In the genomic region with DNA sequence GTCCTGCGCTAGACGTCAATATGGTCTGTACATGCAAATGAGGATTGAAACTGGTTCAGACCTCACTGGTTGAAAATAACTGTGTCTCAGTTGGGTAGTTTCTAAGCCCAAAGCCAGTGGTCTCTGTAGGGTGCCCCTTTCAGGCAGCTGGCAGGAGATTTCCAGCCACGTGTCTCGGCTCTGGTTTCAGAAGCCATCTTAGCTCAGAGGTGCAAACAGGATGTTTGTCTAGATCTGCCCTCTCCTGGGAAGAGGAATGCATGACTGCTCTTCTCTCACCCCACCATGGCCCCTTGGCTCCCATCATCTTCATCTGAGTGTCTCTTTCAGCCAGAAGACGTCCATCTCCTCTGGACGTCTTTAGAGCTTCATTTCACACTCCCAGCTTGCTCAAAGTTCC, we compare ENCODE assay signal across 8 cellular contexts. TPM values are rescaled to one million over a fixed set of nuclear protein-coding genes. Genes with fewer than 3 reads are reported as not detected.
A peak's percentile ranks its signal among the peaks of the same experiment; 100 is the strongest.
DNase-seq lines count a peak whose midpoint lies in the region; ATAC-seq, FAIRE-seq and TF ChIP-seq lines count a peak whose summit lies in the region.
"Not testable (repeated sequence)": the region's sequence is repeated elsewhere in the genome, so short reads cannot be mapped to it uniquely, and the experiment has no call there.

No MANE protein-coding gene starts in this region.

- CTCF ChIA-PET in Panc1 (lab: Charles Lee), result interaction anchor here (0.7 to 0.8 kb wide), 2 partner anchors 16 to 467 kb away, joined by 3 to 5 read pairs; no protein-coding TSS in a partner anchor
- CTCF ChIA-PET in activated CD8-positive, alpha-beta T cell treated with anti-CD3 and anti-CD28 coated beads for 36 hours (lab: Charles Lee), result interaction anchor here (0.9 to 3.1 kb wide), 5 partner anchors 14 to 22 kb away, joined by 3 to 18 read pairs (median 3); no protein-coding TSS in a partner anchor

- in situ Hi-C loops in Panc1 (cut with HindIII; ENCODE audit: low pct_unique_long_range_greater_than_20kb, low sequenced_read_pairs), result not testable (repeated sequence)

- H3K9me3 ChIP-seq in DND-41 (ENCODE audit: insufficient read depth, low read length, severe bottlenecking); Panc1 (ENCODE audit: control insufficient read depth, insufficient read depth, low read depth, low read length); keratinocyte (ENCODE audit: control insufficient read depth, low read depth, low read length); upper lobe of right lung: not testable (repeated sequence)

- not testable (repeated sequence) for H3K4me1 ChIP-seq in DND-41 (ENCODE audit: insufficient read depth, low read length); Panc1 (ENCODE audit: control insufficient read depth, insufficient read depth, low read length); keratinocyte (ENCODE audit: control insufficient read depth, extremely low read depth, insufficient read depth, low read length); upper lobe of right lung

- not testable (repeated sequence) for H3K9ac ChIP-seq in DND-41 (ENCODE audit: low read depth, low read length); keratinocyte (ENCODE audit: control insufficient read depth, extremely low read depth, insufficient read depth, low read length)

- DNase-seq in DND-41 (peak; percentile 5), NCI-H2171 treated with DMSO at 0.1 percent for 48 hours (lab: John Stamatoyannopoulos, UW) (peak; percentile 14)
- not testable (repeated sequence) for DNase-seq in HTR-8/SVneo (ENCODE audit: insufficient read length, low spot score); Panc1 (ENCODE audit: low read depth, low spot score); keratinocyte (ENCODE audit: low read depth, low spot score); upper lobe of right lung
- DNase-seq in activated CD8-positive, alpha-beta T cell treated with anti-CD3 and anti-CD28 coated beads for 36 hours, result peak; percentile 8

- FAIRE-seq in HTR-8/SVneo (lab: Jason Lieb, UNC) (peak; percentile 73), keratinocyte (lab: Jason Lieb, UNC) (peak; percentile 74)

- not testable (repeated sequence) for H3K27ac Mint-ChIP-seq in activated CD8-positive, alpha-beta T cell treated with anti-CD3 and anti-CD28 coated beads for 36 hours

- POLR2A ChIA-PET in Panc1 (lab: Charles Lee), result interaction anchor here (0.5 kb wide), 1 partner anchor 36 kb away, joined by 6 read pairs; no protein-coding TSS in a partner anchor
- POLR2A ChIA-PET in activated CD8-positive, alpha-beta T cell treated with anti-CD3 and anti-CD28 coated beads for 36 hours (lab: Charles Lee), result not testable (repeated sequence)

- H3K79me2 ChIP-seq in DND-41 (ENCODE audit: insufficient read depth, low read length); keratinocyte (ENCODE audit: control insufficient read depth, insufficient read depth, low read length): not testable (repeated sequence)

- not testable (repeated sequence) for H3K4me1 Mint-ChIP-seq in activated CD8-positive, alpha-beta T cell treated with anti-CD3 and anti-CD28 coated beads for 36 hours (ENCODE audit: low read depth)

- not testable (repeated sequence) for BruUV-seq in Panc1 (replicated peaks; lab: Mats Ljungman, UMichigan)

- not testable (repeated sequence) for H4K20me1 ChIP-seq in DND-41 (ENCODE audit: insufficient read depth, low read length); keratinocyte (ENCODE audit: control insufficient read depth, extremely low read depth, insufficient read depth, low read length)

- peak; percentile 24 for TF ChIP-seq CTCF in DND-41 (IDR thresholded peaks at IDR 0.05; ENCODE audit: borderline replicate concordance, extremely low read depth, low read length, poor library complexity, severe bottlenecking)
- not testable (repeated sequence) for TF ChIP-seq CTCF in Panc1 (IDR thresholded peaks at IDR 0.05); activated CD8-positive, alpha-beta T cell treated with anti-CD3 and anti-CD28 coated beads for 36 hours (IDR thresholded peaks at IDR 0.05)
- peak in 2 of 3 experiments; percentile 8 to 36 for TF ChIP-seq CTCF in keratinocyte (optimal IDR thresholded peaks at IDR 0.05 in 1 of 3, IDR thresholded peaks at IDR 0.05 in 1 of 3, conservative IDR thresholded peaks at IDR 0.05 in 1 of 3; ENCODE audit: extremely low read depth in 1 of 3, insufficient read depth in 2 of 3, low read length in 3 of 3)
- TF ChIP-seq CTCF in upper lobe of right lung (IDR thresholded peaks at IDR 0.05), result peak; percentile 5

- H3K36me3 ChIP-seq in DND-41 (ENCODE audit: insufficient read depth, low read length); Panc1 (ENCODE audit: control insufficient read depth, insufficient read depth, low read length); keratinocyte (ENCODE audit: control insufficient read depth in 2 of 2, extremely low read depth in 1 of 2, insufficient read depth in 2 of 2, low read length in 2 of 2); upper lobe of right lung: not testable (repeated sequence)

- H3K4me3 ChIP-seq in DND-41 (ENCODE audit: low read depth in 1 of 2, low read length in 2 of 2); Panc1 (ENCODE audit: low read depth in 2 of 2, low read length in 2 of 2); keratinocyte (ENCODE audit: control insufficient read depth in 2 of 3, extremely low read depth in 1 of 3, insufficient read depth in 2 of 3, low read depth in 1 of 3, low read length in 3 of 3); upper lobe of right lung: not testable (repeated sequence)

- H3K27ac ChIP-seq in DND-41 (ENCODE audit: low read length); Panc1 (ENCODE audit: low read length); keratinocyte (ENCODE audit: control insufficient read depth, insufficient read depth, low read length); upper lobe of right lung: not testable (repeated sequence)

- intact Hi-C loops in Panc1 (cut with micrococcal nuclease; ENCODE audit: unreplicated experiment); activated CD8-positive, alpha-beta T cell treated with anti-CD3 and anti-CD28 coated beads for 36 hours (cut with micrococcal nuclease); upper lobe of right lung (cut with DNase I): not testable (repeated sequence)

- H3K27me3 Mint-ChIP-seq in activated CD8-positive, alpha-beta T cell treated with anti-CD3 and anti-CD28 coated beads for 36 hours, result not testable (repeated sequence)

- H3K9me3 Mint-ChIP-seq in activated CD8-positive, alpha-beta T cell treated with anti-CD3 and anti-CD28 coated beads for 36 hours, result not testable (repeated sequence)

- not testable (repeated sequence) for H3K9me1 ChIP-seq in keratinocyte (ENCODE audit: control insufficient read depth, extremely low read depth, insufficient read depth, low read length)

- dilution Hi-C loops in keratinocyte (cut with MboI; ENCODE audit: extremely low pct_ligation_motif_present, low sequenced_read_pairs), result not testable (repeated sequence)

- not testable (repeated sequence) for H3K27me3 ChIP-seq in DND-41 (ENCODE audit: insufficient read depth, low read length, poor library complexity); Panc1 (ENCODE audit: control insufficient read depth, insufficient read depth, low read length); keratinocyte (ENCODE audit: control insufficient read depth, extremely low read depth, insufficient read depth, low read length); upper lobe of right lung

- not testable (repeated sequence) for H3K36me3 Mint-ChIP-seq in activated CD8-positive, alpha-beta T cell treated with anti-CD3 and anti-CD28 coated beads for 36 hours (ENCODE audit: low read depth)

- not testable (repeated sequence) for H2AFZ ChIP-seq in DND-41 (ENCODE audit: low read depth, low read length); keratinocyte (ENCODE audit: control insufficient read depth, low read length)

- not testable (repeated sequence) for H3K4me2 ChIP-seq in DND-41 (ENCODE audit: insufficient read depth, low read length); keratinocyte (ENCODE audit: control insufficient read depth, extremely low read depth, insufficient read depth, low read depth, low read length)

- H3K4me3 Mint-ChIP-seq in activated CD8-positive, alpha-beta T cell treated with anti-CD3 and anti-CD28 coated beads for 36 hours, result not testable (repeated sequence)

- ATAC-seq in DND-41 (ENCODE audit: insufficient read depth, low read depth), result peak; percentile 58; the same call in 1 of the 3 replicates
- ATAC-seq in GM19463 (IDR thresholded peaks at IDR 0.05; ENCODE audit: unreplicated experiment), result peak; percentile 68
- ATAC-seq in Panc1, result 0 out of 2 replicates have a peak, but pooled peaks have one; percentile 42
- ATAC-seq in activated CD8-positive, alpha-beta T cell treated with anti-CD3 and anti-CD28 coated beads for 36 hours, result peak; percentile 71
- peak; percentile 74 for ATAC-seq in upper lobe of right lung

RNA-seq across cellular contexts. Expression of a gene that starts 33.5 kb away (rescaled TPM):
- total RNA-seq in Panc1 (2021; ENCODE audit: unreplicated experiment), result 28.8 TPM
- 28.3 TPM for polyA plus RNA-seq in Panc1 (2012; ENCODE audit: insufficient read length)
- total RNA-seq in activated CD8-positive, alpha-beta T cell treated with anti-CD3 and anti-CD28 coated beads for 36 hours, result 10 to 100 TPM; 11.7 to 12.3 TPM
- 26.5 to 44.3 TPM (median 34.0 TPM) in 3 replicates for polyA plus RNA-seq in keratinocyte
- 7.4 TPM for polyA plus RNA-seq in keratinocyte (2011; ENCODE audit: low read depth)
- polyA plus RNA-seq in keratinocyte (2011; cell fraction: cytosol; rRNA removed), result 21.4 and 38.6 TPM in 2 replicates
- 40.6 and 45.5 TPM in 2 replicates for polyA plus RNA-seq in keratinocyte (2011; cell fraction: nucleus; rRNA removed)
- 13.4 and 23.8 TPM in 2 replicates for polyA plus RNA-seq in keratinocyte (2012; ENCODE audit: low replicate concordance)
- 8.2 to 32.9 TPM (median 22.8 TPM) in 3 replicates for polyA minus RNA-seq in keratinocyte
- polyA minus RNA-seq in keratinocyte (2011; cell fraction: cytosol; rRNA and poly(A)+ RNA removed), result 18.6 TPM
- polyA minus RNA-seq in keratinocyte (2011; cell fraction: nucleus; rRNA and poly(A)+ RNA removed), result 12.2 and 17.1 TPM in 2 replicates
- 17.6 TPM for total RNA-seq in upper lobe of right lung
